In the genomic region with DNA sequence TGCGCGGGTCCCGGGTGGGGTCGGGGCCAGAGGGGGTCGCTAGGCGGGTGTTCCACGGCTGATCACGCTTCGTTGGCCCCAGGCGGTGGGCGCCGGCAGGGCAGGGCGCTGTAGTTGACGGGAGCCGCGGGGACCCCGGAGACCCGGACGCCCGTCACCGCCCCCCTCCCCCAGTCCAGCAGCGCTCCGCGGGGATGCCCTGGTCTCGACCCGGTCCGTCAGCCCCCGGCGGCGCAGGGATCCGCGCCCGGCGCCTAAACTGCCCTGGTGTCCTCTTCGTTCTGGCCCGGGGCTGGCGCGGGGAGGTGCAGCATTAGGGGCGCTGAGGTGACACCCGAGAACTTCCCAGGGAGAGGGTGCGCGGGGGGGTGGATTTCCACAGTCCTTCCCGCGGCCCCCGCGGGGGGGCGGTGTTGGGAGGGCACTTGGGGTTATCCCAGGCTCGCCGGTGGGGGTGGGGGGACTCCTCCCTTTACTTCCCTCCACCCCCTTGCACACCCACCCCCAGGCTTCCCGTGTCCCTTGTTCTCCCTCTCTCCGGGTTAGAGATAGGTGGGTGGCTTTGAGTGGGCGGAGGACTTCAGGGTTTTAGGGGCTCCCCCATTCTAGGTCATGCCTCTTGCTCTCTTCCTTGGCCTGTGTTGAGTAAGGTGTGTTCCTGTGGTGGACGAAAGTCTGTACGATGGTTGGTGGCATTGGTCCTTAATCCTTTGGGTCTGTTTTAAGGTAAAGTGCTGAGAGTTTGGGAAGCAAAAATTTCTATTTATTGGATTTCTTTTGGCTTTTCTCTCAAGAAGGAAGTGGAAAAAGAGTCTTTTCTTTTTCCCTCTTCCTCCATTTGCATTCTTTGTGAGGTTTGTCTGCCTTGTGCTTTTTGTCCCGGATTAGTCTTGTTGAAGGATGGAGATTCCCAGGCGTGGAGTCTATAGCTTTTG, we compare ENCODE assay signal across 8 cellular contexts. TPM values are rescaled to one million over a fixed set of nuclear protein-coding genes. Genes with fewer than 3 reads are reported as not detected.
DNase-seq lines count a peak whose midpoint lies in the region; ATAC-seq and TF ChIP-seq lines count a peak whose summit lies in the region.

No MANE protein-coding gene starts in this region.

- TF ChIP-seq CTCF in GM20000 (IDR thresholded peaks at IDR 0.05; ENCODE audit: extremely low read depth, missing control alignments): peak; percentile 55

- no peaks in the 10 kb centered on the region for H3K9me3 ChIP-seq in CD4-positive, alpha-beta memory T cell (ENCODE audit: control insufficient read depth in 1 of 2, low read length in 2 of 2)
- no peaks in the 10 kb centered on the region for H3K9me3 ChIP-seq in aorta (ENCODE audit: control insufficient read depth, low read length)

- ATAC-seq in T-cell (replicated peaks in 1 of 4): peak; percentile 3 to 13 (median 6)
- ATAC-seq in aorta (ENCODE audit: low FRiP score): peak; percentile 86

- intact Hi-C loops in CD4-positive, alpha-beta memory T cell (cut with micrococcal nuclease): loop anchor here (1.0 to 5.0 kb wide), 7 partner anchors 54 to 593 kb away; a partner anchor contains a TSS
- intact Hi-C loops in aorta (cut with DNase I): no loop called here

- peaks cover 11 to 19% of the 10 kb centered on the region in 2 donors for H3K36me3 Mint-ChIP-seq in CD4-positive, alpha-beta memory T cell
- peaks cover 34% of the 10 kb centered on the region for H3K36me3 Mint-ChIP-seq in T-cell

- peaks cover 34 to 79% (median 45%) of the 10 kb centered on the region in 4 donors for H3K4me1 Mint-ChIP-seq in CD4-positive, alpha-beta memory T cell
- peaks cover 45 to 73% (median 53%) of the 10 kb centered on the region in 3 donors for H3K4me1 Mint-ChIP-seq in T-cell

- CTCF ChIA-PET in CD4-positive, alpha-beta memory T cell (lab: Charles Lee; ENCODE audit: partially characterized antibody): interaction anchor here (0.7 to 1.5 kb wide), 6 partner anchors 11 to 62 kb away, joined by 3 to 4 read pairs (median 3); no protein-coding TSS in a partner anchor
- CTCF ChIA-PET in T-cell (lab: Charles Lee): interaction anchor here (0.5 to 2.2 kb wide), 5 partner anchors 11 to 171 kb away, joined by 3 to 9 read pairs (median 3); no protein-coding TSS in a partner anchor

- peak; percentile 55 to 80 (median 65) for DNase-seq in CD4-positive, alpha-beta memory T cell
- peak; percentile 45 for DNase-seq in GM20000 (ENCODE audit: low spot score)
- DNase-seq in T-cell: peak; percentile 51 to 85 (median 66)
- peak in 53 of 56 donors; percentile 9 to 82 (median 53) for DNase-seq in amygdala (lab: John Stamatoyannopoulos, UW)
- peak; percentile 60 for DNase-seq in hepatic stellate cell (ENCODE audit: low spot score)
- peak; percentile 79 for DNase-seq in retina
- DNase-seq in aorta: peak; percentile 89 to 95

- H3K4me1 ChIP-seq in CD4-positive, alpha-beta memory T cell (ENCODE audit: insufficient read depth, low read length): peaks cover 39% of the 10 kb centered on the region
- H3K4me1 ChIP-seq in aorta (ENCODE audit: control insufficient read depth in 1 of 2, insufficient read depth in 2 of 2, low read length in 2 of 2): peaks cover 4 to 6% of the 10 kb centered on the region in 2 donors

- TF ChIP-seq RAD21 in Ishikawa (IDR thresholded peaks at IDR 0.05; ENCODE audit: low read depth): 0 out of 2 replicates have a peak, but pooled peaks have one; percentile 6

- TF ChIP-seq EP300 in Ishikawa (IDR thresholded peaks at IDR 0.05; ENCODE audit: borderline replicate concordance): no peak

- no peaks in the 10 kb centered on the region for H3K36me3 ChIP-seq in CD4-positive, alpha-beta memory T cell (ENCODE audit: insufficient read depth, low read length)
- peaks cover 0 to 3% of the 10 kb centered on the region in 2 donors for H3K36me3 ChIP-seq in aorta (ENCODE audit: control insufficient read depth in 1 of 2, insufficient read depth in 2 of 2, low read length in 1 of 2)

- peaks cover 0 to 4% (median 0%) of the 10 kb centered on the region in 8 donors for H3K9me3 Mint-ChIP-seq in CD4-positive, alpha-beta memory T cell
- peaks cover 0 to 5% (median 2%) of the 10 kb centered on the region in 3 donors for H3K9me3 Mint-ChIP-seq in T-cell

- WGBS in aorta, 2 donors: 1% methylated on average over 42 to 56 of the region's 56 CpGs

- H3K4me3 ChIP-seq in CD4-positive, alpha-beta memory T cell (ENCODE audit: low read length in 2 of 2): peak overlapping the region; percentile 57 to 62
- H3K4me3 ChIP-seq in aorta (ENCODE audit: low read length in 2 of 2): peak overlapping the region; percentile 67 to 94

- POLR2A ChIA-PET in CD4-positive, alpha-beta memory T cell (lab: Charles Lee; ENCODE audit: partially characterized antibody): interaction anchor here (0.6 to 3.0 kb wide), 21 partner anchors 11 to 1776 kb away, joined by 3 to 31 read pairs (median 6); a partner anchor contains a TSS
- POLR2A ChIA-PET in T-cell (lab: Charles Lee): interaction anchor here (0.5 to 2.4 kb wide), 10 partner anchors 8 to 1101 kb away, joined by 3 to 16 read pairs (median 6); a partner anchor contains a TSS

- peak overlapping the region; percentile 88 for H3K27ac ChIP-seq in CD4-positive, alpha-beta memory T cell (ENCODE audit: low read depth, low read length)
- H3K27ac ChIP-seq in aorta (ENCODE audit: low read depth in 1 of 2, low read length in 2 of 2): peak overlapping the region; percentile 79 to 98

- H3K27me3 ChIP-seq in CD4-positive, alpha-beta memory T cell (ENCODE audit: insufficient read depth, low read length): no peaks in the 10 kb centered on the region
- H3K27me3 ChIP-seq in aorta (ENCODE audit: control insufficient read depth in 1 of 2, insufficient read depth in 2 of 2, low read length in 1 of 2): no peaks in the 10 kb centered on the region

- no peaks in the 10 kb centered on the region for H3K27me3 Mint-ChIP-seq in CD4-positive, alpha-beta memory T cell
- no peaks in the 10 kb centered on the region for H3K27me3 Mint-ChIP-seq in T-cell

- H3K4me3 Mint-ChIP-seq in CD4-positive, alpha-beta memory T cell: peak overlapping the region; percentile 90 to 99 (median 93)
- H3K4me3 Mint-ChIP-seq in T-cell: peak overlapping the region; percentile 79 to 90 (median 89)

- peak overlapping the region; percentile 95 to 99 (median 98) for H3K27ac Mint-ChIP-seq in CD4-positive, alpha-beta memory T cell
- H3K27ac Mint-ChIP-seq in T-cell: peak overlapping the region; percentile 85 to 98

TF ChIP-seq in Ishikawa, 13 proteins besides CTCF, POLR2A, EP300 and RAD21:
- no peak for TF ChIP-seq NFIC (IDR thresholded peaks at IDR 0.05)
- TF ChIP-seq, protein P1, sequence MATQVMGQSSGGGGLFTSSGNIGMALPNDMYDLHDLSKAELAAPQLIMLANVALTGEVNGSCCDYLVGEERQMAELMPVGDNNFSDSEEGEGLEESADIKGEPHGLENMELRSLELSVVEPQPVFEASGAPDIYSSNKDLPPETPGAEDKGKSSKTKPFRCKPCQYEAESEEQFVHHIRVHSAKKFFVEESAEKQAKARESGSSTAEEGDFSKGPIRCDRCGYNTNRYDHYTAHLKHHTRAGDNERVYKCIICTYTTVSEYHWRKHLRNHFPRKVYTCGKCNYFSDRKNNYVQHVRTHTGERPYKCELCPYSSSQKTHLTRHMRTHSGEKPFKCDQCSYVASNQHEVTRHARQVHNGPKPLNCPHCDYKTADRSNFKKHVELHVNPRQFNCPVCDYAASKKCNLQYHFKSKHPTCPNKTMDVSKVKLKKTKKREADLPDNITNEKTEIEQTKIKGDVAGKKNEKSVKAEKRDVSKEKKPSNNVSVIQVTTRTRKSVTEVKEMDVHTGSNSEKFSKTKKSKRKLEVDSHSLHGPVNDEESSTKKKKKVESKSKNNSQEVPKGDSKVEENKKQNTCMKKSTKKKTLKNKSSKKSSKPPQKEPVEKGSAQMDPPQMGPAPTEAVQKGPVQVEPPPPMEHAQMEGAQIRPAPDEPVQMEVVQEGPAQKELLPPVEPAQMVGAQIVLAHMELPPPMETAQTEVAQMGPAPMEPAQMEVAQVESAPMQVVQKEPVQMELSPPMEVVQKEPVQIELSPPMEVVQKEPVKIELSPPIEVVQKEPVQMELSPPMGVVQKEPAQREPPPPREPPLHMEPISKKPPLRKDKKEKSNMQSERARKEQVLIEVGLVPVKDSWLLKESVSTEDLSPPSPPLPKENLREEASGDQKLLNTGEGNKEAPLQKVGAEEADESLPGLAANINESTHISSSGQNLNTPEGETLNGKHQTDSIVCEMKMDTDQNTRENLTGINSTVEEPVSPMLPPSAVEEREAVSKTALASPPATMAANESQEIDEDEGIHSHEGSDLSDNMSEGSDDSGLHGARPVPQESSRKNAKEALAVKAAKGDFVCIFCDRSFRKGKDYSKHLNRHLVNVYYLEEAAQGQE (IDR thresholded peaks at IDR 0.05; ENCODE audit: low read depth): peak; percentile 3; the same call in 1 of the 2 replicates
- TF ChIP-seq TCF12 (IDR thresholded peaks at IDR 0.05; ENCODE audit: low read depth): peak; percentile 77
- TF ChIP-seq, protein P2, sequence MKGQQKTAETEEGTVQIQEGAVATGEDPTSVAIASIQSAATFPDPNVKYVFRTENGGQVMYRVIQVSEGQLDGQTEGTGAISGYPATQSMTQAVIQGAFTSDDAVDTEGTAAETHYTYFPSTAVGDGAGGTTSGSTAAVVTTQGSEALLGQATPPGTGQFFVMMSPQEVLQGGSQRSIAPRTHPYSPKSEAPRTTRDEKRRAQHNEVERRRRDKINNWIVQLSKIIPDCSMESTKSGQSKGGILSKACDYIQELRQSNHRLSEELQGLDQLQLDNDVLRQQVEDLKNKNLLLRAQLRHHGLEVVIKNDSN (IDR thresholded peaks at IDR 0.05): no peak
- peak; percentile 61 for TF ChIP-seq EGR1 (IDR thresholded peaks at IDR 0.05)
- TF ChIP-seq ZBTB7A (IDR thresholded peaks at IDR 0.05; ENCODE audit: low read depth): peak; percentile 82
- no peak for TF ChIP-seq CEBPB (IDR thresholded peaks at IDR 0.05)
- no peak for TF ChIP-seq YY1 (IDR thresholded peaks at IDR 0.05; ENCODE audit: low read depth)
- TF ChIP-seq, protein P3, sequence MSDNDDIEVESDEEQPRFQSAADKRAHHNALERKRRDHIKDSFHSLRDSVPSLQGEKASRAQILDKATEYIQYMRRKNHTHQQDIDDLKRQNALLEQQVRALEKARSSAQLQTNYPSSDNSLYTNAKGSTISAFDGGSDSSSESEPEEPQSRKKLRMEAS (IDR thresholded peaks at IDR 0.05): no peak; the same call in 1 of the 2 replicates
- TF ChIP-seq TEAD4 (IDR thresholded peaks at IDR 0.05): no peak
- no peak for TF ChIP-seq CREB1 (IDR thresholded peaks at IDR 0.05; ENCODE audit: low read depth)
- TF ChIP-seq FOXM1 (IDR thresholded peaks at IDR 0.05; ENCODE audit: borderline replicate concordance, low read depth): no peak
TF ChIP-seq in Ishikawa: peak in this region for 4.

RNA-seq across cellular contexts. Expression of a gene that starts 0.7 kb away (rescaled TPM):
- total RNA-seq in CD4-positive, alpha-beta memory T cell: 10 to 100 TPM; 59.3 to 60.4 TPM
- 1 to 10 TPM; 2.5 to 4.4 TPM for polyA plus RNA-seq in CD4-positive, alpha-beta memory T cell
- total RNA-seq in T-cell (10 to 100 TPM; 69.1 to 97.7 (median 78.5) TPM), aorta (100 to 1,000 TPM in 1 of 2 donors, 10 to 100 TPM in 1; 98.7 to 134 TPM)
- 10 to 100 TPM; 13.6 to 16.5 TPM for polyA plus RNA-seq in aorta

Comparison
In these comparisons a context has a peak if more than half of its experiments do, and no peak if none do; other contexts are left out.
1. Peak in every context shown above with its lines: DNase-seq, ATAC-seq, H3K4me3 ChIP-seq and H3K27ac ChIP-seq.